Comparison of ENCODE assay signal across 1 cellular context in genomic region chr13:106535552-106536243, GRCh38.
A peak's percentile ranks its signal among the peaks of the same experiment; 100 is the strongest.
TF ChIP-seq lines count a peak whose summit lies in the region.

TSS of gene EFNB2 (minus strand) at chr13:106535662. CDS start at chr13:106534964, 698 bp downstream.

TF ChIP-seq in IMR-90, 13 proteins besides CTCF, POLR2A, EP300 and RAD21:
- TF ChIP-seq FOS (IDR thresholded peaks at IDR 0.05; ENCODE audit: low read depth, low read length) (peak; percentile 80), RFX5 (IDR thresholded peaks at IDR 0.05; ENCODE audit: low read depth, low read length) (no peak), NFE2L2 (IDR thresholded peaks at IDR 0.05; ENCODE audit: low read depth, low read length) (no peak), MAZ (IDR thresholded peaks at IDR 0.05; ENCODE audit: borderline replicate concordance, low read depth, low read length) (no peak), MXI1 (IDR thresholded peaks at IDR 0.05; ENCODE audit: borderline replicate concordance, low read depth, low read length) (0 out of 2 replicates have a peak, but pooled peaks have one; percentile 57)
